8 cellular contexts compared by ENCODE assay signal in genomic region chr15:68578175-68578959, GRCh38. TPM values are rescaled to one million over a fixed set of nuclear protein-coding genes. Genes with fewer than 3 reads are reported as not detected.
DNase-seq lines count a peak whose midpoint lies in the region; ATAC-seq lines count a peak whose summit lies in the region.

No MANE protein-coding gene starts in this region.

- H3K9me3 ChIP-seq in neuronal stem cell (replicated peaks in 1 of 2; ENCODE audit: control insufficient read depth in 2 of 2, insufficient read depth in 1 of 2, low read depth in 1 of 2, low read length in 2 of 2): peaks cover 0 to 2% of the 10 kb centered on the region in 2 donors

- H2AK5ac ChIP-seq in neuronal stem cell (ENCODE audit: low read depth, low read length): peak overlapping the region; percentile 64

- H3K9me3 Mint-ChIP-seq in T-helper 2 cell treated with Interferon-gamma antibody and Interleukin-4, amounts not matched to agents 5 μg/mL and 100 μg/mL, for 36 hours: no peaks in the 10 kb centered on the region

- H3K4ac ChIP-seq in neuronal stem cell (ENCODE audit: low read length): no peak overlapping the region

- peak overlapping the region; percentile 78 for H3K9ac ChIP-seq in neuronal stem cell (ENCODE audit: low read depth, low read length, poor library complexity)

- no peak overlapping the region for H3K14ac ChIP-seq in neuronal stem cell (ENCODE audit: low read length)

- H3K23ac ChIP-seq in neuronal stem cell (ENCODE audit: low read depth, low read length, poor library complexity): peak overlapping the region; percentile 1

- H3K27ac ChIP-seq in adipose tissue (ENCODE audit: low read depth, low read length): peak overlapping the region; percentile 40
- no peak overlapping the region for H3K27ac ChIP-seq in neuronal stem cell (replicated peaks; ENCODE audit: low read length)

- H2AFZ ChIP-seq in neuronal stem cell (ENCODE audit: low read length): peak overlapping the region; percentile 96

- no peak overlapping the region for H2BK12ac ChIP-seq in neuronal stem cell (ENCODE audit: low read length)

- H3K27me3 Mint-ChIP-seq in T-helper 2 cell treated with Interferon-gamma antibody and Interleukin-4, amounts not matched to agents 5 μg/mL and 100 μg/mL, for 36 hours (ENCODE audit: low read depth): peaks cover 56% of the 10 kb centered on the region

- H3K4me3 ChIP-seq in neuronal stem cell (ENCODE audit: low read length in 2 of 2): peak overlapping the region; percentile 77 to 81

- no peak overlapping the region for H4K8ac ChIP-seq in neuronal stem cell (ENCODE audit: low read depth, low read length)

- peak overlapping the region; percentile 81 for H2BK15ac ChIP-seq in neuronal stem cell (ENCODE audit: low read length)

- H3K18ac ChIP-seq in neuronal stem cell (ENCODE audit: low read length): peak overlapping the region; percentile 93

- H3K4me1 ChIP-seq in neuronal stem cell (ENCODE audit: control insufficient read depth in 2 of 2, insufficient read depth in 1 of 2, low read depth in 1 of 2, low read length in 2 of 2): peaks cover 20 to 39% of the 10 kb centered on the region in 2 donors

- no peaks in the 10 kb centered on the region for H3K79me1 ChIP-seq in neuronal stem cell (ENCODE audit: low read depth, low read length)

- intact Hi-C loops in Right ventricle myocardium superior (cut with DNase I): loop anchor here (5.0 kb wide), 1 partner anchor 94 kb away; no protein-coding TSS in a partner anchor

- peak overlapping the region; percentile 1 for H2BK120ac ChIP-seq in neuronal stem cell (ENCODE audit: low read depth, low read length)

- H3K27me3 ChIP-seq in neuronal stem cell (ENCODE audit: control insufficient read depth in 3 of 3, insufficient read depth in 3 of 3, low read depth in 1 of 3, low read length in 3 of 3): peaks cover 0 to 13% (median 5%) of the 10 kb centered on the region in 3 experiments

- peak overlapping the region; percentile 11 for H4K91ac ChIP-seq in neuronal stem cell (ENCODE audit: low read depth, low read length, poor library complexity)

- 0 to 1% (median 0%) methylated on average over 70 to 77 of the region's 78 CpGs for WGBS in adipose tissue, 3 donors
- no CpG with 5 or more reads among the region's 78 CpGs for WGBS in neuronal stem cell (ENCODE audit: extremely low coverage in 2 of 2, insufficient read length in 2 of 2, insufficient replicate concordance in 1 of 2), 2 donors

- H3K36me3 Mint-ChIP-seq in T-helper 2 cell treated with Interferon-gamma antibody and Interleukin-4, amounts not matched to agents 5 μg/mL and 100 μg/mL, for 36 hours (ENCODE audit: low read depth): no peaks in the 10 kb centered on the region

- no peaks in the 10 kb centered on the region for H3K36me3 ChIP-seq in neuronal stem cell (replicated peaks in 1 of 2; ENCODE audit: control insufficient read depth in 2 of 2, insufficient read depth in 2 of 2, low read length in 2 of 2)

- peak overlapping the region; percentile 72 for H3K4me3 Mint-ChIP-seq in T-helper 2 cell treated with Interferon-gamma antibody and Interleukin-4, amounts not matched to agents 5 μg/mL and 100 μg/mL, for 36 hours

- peak overlapping the region; percentile 90 for H3K4me2 ChIP-seq in neuronal stem cell (ENCODE audit: insufficient read depth, low read length, poor library complexity, severe bottlenecking)

- no peak overlapping the region for H3K27ac Mint-ChIP-seq in T-helper 2 cell treated with Interferon-gamma antibody and Interleukin-4, amounts not matched to agents 5 μg/mL and 100 μg/mL, for 36 hours

- peaks cover 8% of the 10 kb centered on the region for H3K4me1 Mint-ChIP-seq in T-helper 2 cell treated with Interferon-gamma antibody and Interleukin-4, amounts not matched to agents 5 μg/mL and 100 μg/mL, for 36 hours (ENCODE audit: low read depth)

- DNase-seq in T-helper 2 cell treated with Interferon-gamma antibody and Interleukin-4, amounts not matched to agents 5 μg/mL and 100 μg/mL, for 36 hours (ENCODE audit: low spot score): peak; percentile 49
- DNase-seq in T-helper 2 cell (no peak), NCI-H82 (lab: John Stamatoyannopoulos, UW) (peak; percentile 83), Right ventricle myocardium superior (peak; percentile 88), neuronal stem cell (ENCODE audit: low spot score) (no peak), activated gamma-delta T cell treated with Interleukin-2 at 50 U/mL for 16 hours (no peak)

- ATAC-seq in Right ventricle myocardium superior (ENCODE audit: poor library complexity) (peak; percentile 85), HG03025 (IDR thresholded peaks at IDR 0.05; ENCODE audit: low FRiP score, unreplicated experiment) (no peak)

- no peak overlapping the region for H2BK5ac ChIP-seq in neuronal stem cell (ENCODE audit: low read length)

RNA-seq across cellular contexts. Expression of gene CORO2B, which starts 0.4 kb away (rescaled TPM):
- 10 to 100 TPM in 1 of 3 donors, 1 to 10 TPM in 2; 1.8 to 19.7 (median 7.8) TPM for polyA plus RNA-seq in adipose tissue
- 6.6 TPM for total RNA-seq in Right ventricle myocardium superior
- 6.9 TPM for polyA plus RNA-seq in neuronal stem cell (2013, experiment 1 of 2)
- polyA plus RNA-seq in neuronal stem cell (2013, experiment 2 of 2): 6.8 TPM

Comparison
In these comparisons a context has a peak if more than half of its experiments do, and no peak if none do; other contexts are left out.
1. DNase-seq: peak in T-helper 2 cell treated with Interferon-gamma antibody and Interleukin-4, amounts not matched to agents 5 μg/mL and 100 μg/mL, for 36 hours (single experiment), NCI-H82 (single experiment) and Right ventricle myocardium superior (single experiment); none in T-helper 2 cell (0 of 5), neuronal stem cell (single experiment) and activated gamma-delta T cell treated with Interleukin-2 at 50 U/mL for 16 hours (single experiment).